Comparison of ENCODE assay signal across 8 cellular contexts in the genomic region with DNA sequence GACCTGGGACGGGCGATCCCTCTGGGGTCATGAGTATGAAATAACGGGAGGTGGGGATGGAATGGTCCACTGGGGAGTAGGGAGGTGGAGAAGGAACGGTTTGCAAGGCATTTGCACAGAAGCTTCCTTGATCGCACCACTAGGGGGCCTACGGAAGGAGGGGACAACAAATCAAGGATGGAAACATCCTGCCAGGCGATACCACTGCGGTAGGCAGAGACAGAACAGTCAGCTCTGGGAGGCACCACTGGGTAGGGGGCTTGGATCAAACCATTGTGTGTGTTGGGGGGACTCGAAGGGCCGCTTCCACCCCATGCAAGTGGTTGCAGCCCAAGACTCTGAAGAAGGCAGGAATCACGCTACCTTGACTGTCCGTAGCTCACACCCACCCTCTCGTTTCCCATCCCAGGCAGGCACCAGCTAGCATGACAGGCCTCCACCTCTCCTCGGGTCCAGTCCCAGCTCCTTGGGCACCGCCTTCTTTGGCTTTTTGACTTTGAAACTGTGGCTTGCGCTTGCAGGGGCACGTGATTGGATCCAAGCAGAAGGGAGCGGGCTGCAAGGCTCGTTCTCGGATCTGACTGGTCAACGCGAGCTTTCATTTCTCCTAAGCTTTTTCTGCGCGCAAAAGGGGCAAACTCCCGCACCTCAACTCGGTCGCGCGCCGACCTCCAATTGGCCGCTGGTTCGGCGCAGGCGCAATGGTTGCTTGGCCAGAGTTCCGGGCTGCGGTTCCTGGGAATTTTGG. TPM values are rescaled to one million over a fixed set of nuclear protein-coding genes. Genes with fewer than 3 reads are reported as not detected.
DNase-seq lines count a peak whose midpoint lies in the region; ATAC-seq and TF ChIP-seq lines count a peak whose summit lies in the region.

No MANE protein-coding gene starts in this region.

- H3K4me2 ChIP-seq in DOHH2 (ENCODE audit: low read length) (no peak overlapping the region), hepatocyte (no peak overlapping the region)

- peaks cover 4% of the 10 kb centered on the region for H3K9me3 Mint-ChIP-seq in activated naive CD8-positive, alpha-beta T cell treated with anti-CD3 and anti-CD28 coated beads for 36 hours
- H3K9me3 Mint-ChIP-seq in nephron progenitor cell = peaks cover 82% of the 10 kb centered on the region

- peaks cover 6% of the 10 kb centered on the region for H3K27me3 Mint-ChIP-seq in activated naive CD8-positive, alpha-beta T cell treated with anti-CD3 and anti-CD28 coated beads for 36 hours
- peaks cover 7% of the 10 kb centered on the region for H3K27me3 Mint-ChIP-seq in nephron progenitor cell (ENCODE audit: low read depth, poor library complexity)

- H4K20me1 ChIP-seq in DOHH2 (ENCODE audit: control insufficient read depth, insufficient read depth, low read depth, low read length) (no peaks in the 10 kb centered on the region), hepatocyte (ENCODE audit: insufficient read depth, poor library complexity, severe bottlenecking) (no peaks in the 10 kb centered on the region)

- H3K4me3 ChIP-seq in DOHH2 (ENCODE audit: low read length) = no peak overlapping the region
- H3K4me3 ChIP-seq in hepatocyte = no peak overlapping the region

- ATAC-seq in GM21619 (IDR thresholded peaks at IDR 0.05; ENCODE audit: unreplicated experiment) = no peak
- no peak for ATAC-seq in GM18868 (IDR thresholded peaks at IDR 0.05; ENCODE audit: unreplicated experiment)

- DNase-seq in activated naive CD8-positive, alpha-beta T cell treated with anti-CD3 and anti-CD28 coated beads for 36 hours = peak; percentile 38
- peak; percentile 3 for DNase-seq in nephron progenitor cell
- DNase-seq in hepatocyte (ENCODE audit: low spot score) = no peak
- DNase-seq in NCI-H345 treated with DMSO at 0.1 percent for 48 hours (lab: John Stamatoyannopoulos, UW; ENCODE audit: unreplicated experiment) = no peak

- no peaks in the 10 kb centered on the region for H3K36me3 Mint-ChIP-seq in activated naive CD8-positive, alpha-beta T cell treated with anti-CD3 and anti-CD28 coated beads for 36 hours
- H3K36me3 Mint-ChIP-seq in nephron progenitor cell (ENCODE audit: low read depth) = peaks cover 4% of the 10 kb centered on the region

- TF ChIP-seq CTCF in DOHH2 (IDR thresholded peaks at IDR 0.05; ENCODE audit: low read depth, low read length, poor library complexity, severe bottlenecking) (peak; percentile 38), LNCAP (IDR thresholded peaks at IDR 0.05) (peak; percentile 52), nephron progenitor cell (IDR thresholded peaks at IDR 0.05) (no peak), hepatocyte (IDR thresholded peaks at IDR 0.05; ENCODE audit: poor library complexity) (no peak)

- H3K27me3 ChIP-seq in DOHH2 (ENCODE audit: control insufficient read depth, low read length) (no peaks in the 10 kb centered on the region), hepatocyte (no peaks in the 10 kb centered on the region)

- H3K9me3 ChIP-seq in DOHH2 (ENCODE audit: control insufficient read depth, insufficient read depth, low read length) (no peaks in the 10 kb centered on the region), hepatocyte (ENCODE audit: low read depth) (no peaks in the 10 kb centered on the region)

- H3K36me3 ChIP-seq in DOHH2 (ENCODE audit: control insufficient read depth, low read length) = no peaks in the 10 kb centered on the region
- no peaks in the 10 kb centered on the region for H3K36me3 ChIP-seq in hepatocyte (replicated peaks; ENCODE audit: insufficient read depth, low read depth)

- H3K9me2 ChIP-seq in DOHH2 (replicated peaks; ENCODE audit: control insufficient read depth, low read length) (no peaks in the 10 kb centered on the region), hepatocyte (replicated peaks; ENCODE audit: insufficient read depth) (no peaks in the 10 kb centered on the region)

- H3K27ac ChIP-seq in DOHH2 (ENCODE audit: low read depth, low read length) = no peak overlapping the region
- no peak overlapping the region for H3K27ac ChIP-seq in hepatocyte

- H2AFZ ChIP-seq in hepatocyte = no peak overlapping the region

- H3K27ac Mint-ChIP-seq in activated naive CD8-positive, alpha-beta T cell treated with anti-CD3 and anti-CD28 coated beads for 36 hours = peak overlapping the region; percentile 54
- H3K27ac Mint-ChIP-seq in nephron progenitor cell = no peak overlapping the region

- H3K79me2 ChIP-seq in DOHH2 (ENCODE audit: control insufficient read depth, low read length) (no peaks in the 10 kb centered on the region), hepatocyte (no peaks in the 10 kb centered on the region)

- WGBS in hepatocyte (ENCODE audit: low lambda C conversion rate, missing lambda C conversion rate) = 92% methylated on average over 35 of the region's 36 CpGs

- H3K4me1 Mint-ChIP-seq in activated naive CD8-positive, alpha-beta T cell treated with anti-CD3 and anti-CD28 coated beads for 36 hours = no peaks in the 10 kb centered on the region
- no peaks in the 10 kb centered on the region for H3K4me1 Mint-ChIP-seq in nephron progenitor cell

- peak overlapping the region; percentile 67 for H3K4me3 Mint-ChIP-seq in activated naive CD8-positive, alpha-beta T cell treated with anti-CD3 and anti-CD28 coated beads for 36 hours
- H3K4me3 Mint-ChIP-seq in nephron progenitor cell = no peak overlapping the region

- H3K4me1 ChIP-seq in DOHH2 (ENCODE audit: control insufficient read depth, low read length) (no peaks in the 10 kb centered on the region), hepatocyte (ENCODE audit: insufficient read depth) (no peaks in the 10 kb centered on the region)

- H3F3A ChIP-seq in DOHH2 (ENCODE audit: control insufficient read depth, insufficient read depth) = no peaks in the 10 kb centered on the region

RNA-seq across cellular contexts. Expression of gene GAGE1, which starts 28.4 kb away (rescaled TPM):
- not detected for total RNA-seq in activated naive CD8-positive, alpha-beta T cell treated with anti-CD3 and anti-CD28 coated beads for 36 hours
- not detected in 2 replicates for total RNA-seq in hepatocyte
- polyA plus RNA-seq in hepatocyte = not detected in 2 replicates

RNA-seq across cellular contexts. Expression of gene GAGE2A, which starts 37.9 kb away (rescaled TPM):
- total RNA-seq in activated naive CD8-positive, alpha-beta T cell treated with anti-CD3 and anti-CD28 coated beads for 36 hours = not detected
- total RNA-seq in hepatocyte = not detected in 2 replicates
- polyA plus RNA-seq in hepatocyte = not detected in 2 replicates

RNA-seq across cellular contexts. Expression of gene GAGE12H, which starts 47.5 kb away (rescaled TPM):
- not detected for total RNA-seq in activated naive CD8-positive, alpha-beta T cell treated with anti-CD3 and anti-CD28 coated beads for 36 hours
- not detected in 2 replicates for total RNA-seq in hepatocyte
- not detected in 2 replicates for polyA plus RNA-seq in hepatocyte

RNA-seq across cellular contexts. Expression of gene GAGE12G, which starts 57.0 kb away (rescaled TPM):
- not detected for total RNA-seq in activated naive CD8-positive, alpha-beta T cell treated with anti-CD3 and anti-CD28 coated beads for 36 hours
- not detected in 2 replicates for total RNA-seq in hepatocyte
- not detected in 2 replicates for polyA plus RNA-seq in hepatocyte

Comparison
In these comparisons a context has a peak if more than half of its experiments do, and no peak if none do; other contexts are left out.
1. CTCF ChIP-seq: peak in DOHH2 (single experiment) and LNCAP (single experiment); none in nephron progenitor cell (single experiment) and hepatocyte (single experiment).
2. DNase-seq: peak in activated naive CD8-positive, alpha-beta T cell treated with anti-CD3 and anti-CD28 coated beads for 36 hours (single experiment) and nephron progenitor cell (single experiment); none in hepatocyte (single experiment) and NCI-H345 treated with DMSO at 0.1 percent for 48 hours (single experiment).